In genomic region chr17:74212913-74213791, GRCh38 we compare ENCODE assay signal across 1 cellular context.
TF ChIP-seq lines count a peak whose summit lies in the region.

A gene with protein sequence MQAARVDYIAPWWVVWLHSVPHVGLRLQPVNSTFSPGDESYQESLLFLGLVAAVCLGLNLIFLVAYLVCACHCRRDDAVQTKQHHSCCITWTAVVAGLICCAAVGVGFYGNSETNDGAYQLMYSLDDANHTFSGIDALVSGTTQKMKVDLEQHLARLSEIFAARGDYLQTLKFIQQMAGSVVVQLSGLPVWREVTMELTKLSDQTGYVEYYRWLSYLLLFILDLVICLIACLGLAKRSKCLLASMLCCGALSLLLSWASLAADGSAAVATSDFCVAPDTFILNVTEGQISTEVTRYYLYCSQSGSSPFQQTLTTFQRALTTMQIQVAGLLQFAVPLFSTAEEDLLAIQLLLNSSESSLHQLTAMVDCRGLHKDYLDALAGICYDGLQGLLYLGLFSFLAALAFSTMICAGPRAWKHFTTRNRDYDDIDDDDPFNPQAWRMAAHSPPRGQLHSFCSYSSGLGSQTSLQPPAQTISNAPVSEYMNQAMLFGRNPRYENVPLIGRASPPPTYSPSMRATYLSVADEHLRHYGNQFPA (plus strand): TSS chr17:74213571. CDS start chr17:74213588, 17 bp downstream.

TF ChIP-seq in IMR-90, 13 proteins besides CTCF, POLR2A, EP300 and RAD21:
- TF ChIP-seq MAZ (IDR thresholded peaks at IDR 0.05; ENCODE audit: borderline replicate concordance, low read depth, low read length) (peak; percentile 74; the same call in 1 of the 2 replicates), CHD1 (IDR thresholded peaks at IDR 0.05; ENCODE audit: low read depth, low read length) (no peak), RCOR1 (IDR thresholded peaks at IDR 0.05; ENCODE audit: insufficient replicate concordance, low read length) (no peak), NFE2L2 (IDR thresholded peaks at IDR 0.05; ENCODE audit: low read depth, low read length) (no peak), FOS (IDR thresholded peaks at IDR 0.05; ENCODE audit: low read depth, low read length) (no peak), CEBPB (IDR thresholded peaks at IDR 0.05; ENCODE audit: low read depth, low read length) (peak; percentile 88), MXI1 (IDR thresholded peaks at IDR 0.05; ENCODE audit: borderline replicate concordance, low read depth, low read length) (no peak; the same call in 1 of the 2 replicates)
TF ChIP-seq in IMR-90: peak in this region for 2.
